In genomic region chr16:82042144-82042543, GRCh38 we compare ENCODE assay signal across 1 cellular context.
TF ChIP-seq lines count a peak whose summit lies in the region.

No MANE protein-coding gene starts in this region.

TF ChIP-seq in HepG2, 621 proteins besides CTCF, POLR2A, EP300 and RAD21 (continued from another document):
- TF ChIP-seq ZBTB33 (CRISPR knock-in tag; IDR thresholded peaks at IDR 0.05) (peak; percentile 73), ZBTB20 (CRISPR knock-in tag; IDR thresholded peaks at IDR 0.05; ENCODE audit: borderline replicate concordance, low read depth) (no peak), ZNF589 (CRISPR knock-in tag; conservative IDR thresholded peaks at IDR 0.05) (0 out of 2 replicates have a peak, but pooled peaks have one; percentile 26), ZNF747 (CRISPR knock-in tag; IDR thresholded peaks at IDR 0.05; ENCODE audit: borderline replicate concordance) (no peak)
